Comparison of ENCODE assay signal across 20 cellular contexts in the genomic region with DNA sequence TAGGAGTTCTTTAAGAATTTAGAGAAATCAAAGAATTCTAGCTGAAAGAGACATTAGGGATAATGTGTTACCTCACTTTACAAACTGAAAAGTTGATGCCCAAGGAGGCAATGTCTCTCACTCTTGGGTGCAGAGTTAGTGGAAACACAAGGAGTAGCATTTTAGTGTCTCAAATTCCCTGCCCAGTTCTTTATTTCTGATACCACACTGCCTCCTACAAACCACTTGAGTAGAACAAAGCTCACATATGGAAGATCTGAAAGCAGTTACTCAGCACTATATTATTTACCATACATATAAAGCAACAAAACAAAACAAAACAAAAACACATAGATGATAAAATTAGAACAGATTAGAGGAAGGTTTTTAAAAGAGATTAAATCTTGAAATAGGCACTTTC.
DNase-seq lines count a peak whose midpoint lies in the region; ATAC-seq and TF ChIP-seq lines count a peak whose summit lies in the region.
"Had no signal": no experiment of that assay in that cellular context is flagged by ENCODE, and none has a peak within 500 bp of the region (broad histone marks: within the 10 kb centered on the region; RNA-seq: fewer than 3 reads in every experiment).

No MANE protein-coding gene starts in this region.

- intact Hi-C loops in PC-3 (cut with micrococcal nuclease) = loop anchor here (5.0 kb wide), 1 partner anchor 401 kb away; the partner anchor contains the start of gene ZNF827
- intact Hi-C loops in cardiac septum (cut with DNase I) = loop anchor here (10.0 kb wide), 1 partner anchor 244 kb away; no protein-coding TSS in a partner anchor
- intact Hi-C loops in Right ventricle myocardium inferior (cut with DNase I) = loop anchor here (2.0 to 5.0 kb wide), 2 partner anchors 96 to 579 kb away; no protein-coding TSS in a partner anchor

- H3K4me3 ChIP-seq in AG10803 (ENCODE audit: low read length) (no peak overlapping the region), PC-3 (ENCODE audit: low read length) (no peak overlapping the region)
- H3K4me3 ChIP-seq: skin epidermis, testis had no signal

- H3K9me3 ChIP-seq in PC-3 (ENCODE audit: low read length) = no peaks in the 10 kb centered on the region
- H3K9me3 ChIP-seq: BE2C, testis had no signal

- no peak overlapping the region for H3K27ac ChIP-seq in PC-3 (ENCODE audit: low read length)
- H3K27ac ChIP-seq: skin epidermis, testis had no signal

- CTCF ChIA-PET in PC-3 (lab: Charles Lee) = no interaction called here

- BruUV-seq in PC-3 (replicated peaks; lab: Mats Ljungman, UMichigan) = no TSS peak

- H3K79me2 ChIP-seq in PC-3 (ENCODE audit: low read length) = no peaks in the 10 kb centered on the region

- peaks cover 14% of the 10 kb centered on the region for H3F3A ChIP-seq in PC-3 (ENCODE audit: low read length, unreplicated experiment)

- no peak overlapping the region for H3K9ac ChIP-seq in PC-3 (ENCODE audit: low read length)

- ATAC-seq in GM18909 (IDR thresholded peaks at IDR 0.05; ENCODE audit: poor library complexity, unreplicated experiment) (peak; percentile 31), PC-3 (no peak), Right ventricle myocardium inferior (no peak)
- ATAC-seq: naive thymus-derived CD4-positive, alpha-beta T cell; Panc1 had no signal

- peak; percentile 14 for DNase-seq in AG10803 (ENCODE audit: low read depth)
- no peak for DNase-seq in PC-3
- peak; percentile 9 for DNase-seq in fibroblast of peridontal ligament (ENCODE audit: extremely low read depth)
- no peak for DNase-seq in SHP77 treated with DMSO at 0.1 percent for 48 hours (lab: John Stamatoyannopoulos, UW)
- no peak for DNase-seq in cardiac septum (ENCODE audit: low spot score)
- DNase-seq in Right ventricle myocardium inferior (ENCODE audit: missing footprints) = no peak
- DNase-seq in kidney tubule cell (ENCODE audit: low spot score) = no peak
- DNase-seq: activated B cell treated with CpG ODN at 0.5 μM for 24 hours; activated effector memory CD4-positive, alpha-beta T cell treated with Interleukin-2 at 50 U/mL for 16 hours; amygdala; BE2C; DMS153; mammary epithelial cell; naive thymus-derived CD4-positive, alpha-beta T cell; NCI-H1694; stimulated activated CD4-positive, alpha-beta T cell treated with anti-CD3 and anti-CD28 coated beads, Interleukin-4, amount 100 ng/mL, for 4 hours; testis had no signal

- H3K9me2 ChIP-seq in PC-3 (replicated peaks; ENCODE audit: low read length) = no peaks in the 10 kb centered on the region

- H4K20me1 ChIP-seq in PC-3 (ENCODE audit: low read length) = peaks cover 13% of the 10 kb centered on the region; the same call in 1 of the 2 replicates

- POLR2A ChIA-PET in PC-3 (lab: Charles Lee; ENCODE audit: unreplicated experiment) = no interaction called here

- H3K36me3 ChIP-seq in PC-3 (ENCODE audit: low read depth, low read length) = no peaks in the 10 kb centered on the region
- H3K36me3 ChIP-seq: BE2C had no signal

- no peak for TF ChIP-seq CTCF in AG10803 (conservative IDR thresholded peaks at IDR 0.05; ENCODE audit: low read length)
- TF ChIP-seq CTCF in PC-3 (conservative IDR thresholded peaks at IDR 0.05; ENCODE audit: low read depth, low read length) = peak; percentile 32; the same call in 1 of the 2 replicates

- no peak overlapping the region for H2AFZ ChIP-seq in PC-3 (ENCODE audit: low read length)

- peaks cover 34% of the 10 kb centered on the region for H3K4me1 ChIP-seq in PC-3 (ENCODE audit: insufficient read depth, low read length)
- H3K4me1 ChIP-seq: testis had no signal

- H3K27me3 ChIP-seq in PC-3 (ENCODE audit: low read length) = no peaks in the 10 kb centered on the region
- H3K27me3 ChIP-seq: BE2C, testis had no signal

- no peak overlapping the region for H3K4me2 ChIP-seq in PC-3 (ENCODE audit: low read length)

Comparison
In these comparisons a context has a peak if more than half of its experiments do, and no peak if none do; other contexts are left out.
1. DNase-seq: peak in AG10803 (single experiment) and fibroblast of peridontal ligament (single experiment); none in PC-3 (single experiment), SHP77 treated with DMSO at 0.1 percent for 48 hours (single experiment), cardiac septum (single experiment), Right ventricle myocardium inferior (single experiment) and kidney tubule cell (single experiment).